In genomic region chr3:9349321-9350117, GRCh38 we compare ENCODE assay signal across 13 cellular contexts. TPM values are rescaled to one million over a fixed set of nuclear protein-coding genes. Genes with fewer than 3 reads are reported as not detected.
A peak's percentile ranks its signal among the peaks of the same experiment; 100 is the strongest.
DNase-seq lines count a peak whose midpoint lies in the region; ATAC-seq, FAIRE-seq and TF ChIP-seq lines count a peak whose summit lies in the region.
"Had no signal": no experiment of that assay in that cellular context is flagged by ENCODE, and none has a peak within 500 bp of the region (broad histone marks: within the 10 kb centered on the region; RNA-seq: fewer than 3 reads in every experiment).

No MANE protein-coding gene starts in this region.

- ATAC-seq in omental fat pad (ENCODE audit: low FRiP score) (no peak), GM21528 (IDR thresholded peaks at IDR 0.05; ENCODE audit: low FRiP score, unreplicated experiment) (no peak)
- ATAC-seq: activated T-cell treated with anti-CD3 and anti-CD28 coated beads, Interleukin-2, amount 50 U/mL, for 4 hours; T-cell had no signal

- FAIRE-seq in HTR-8/SVneo (lab: Jason Lieb, UNC) = no peak

- DNase-seq in AG09309 (ENCODE audit: low read depth) (peak; percentile 75), HTR-8/SVneo (ENCODE audit: insufficient read length, low spot score) (peak; percentile 34), astrocyte of the spinal cord (ENCODE audit: low read depth, low spot score) (peak; percentile 50), kidney glomerular epithelial cell (lab: John Stamatoyannopoulos, UW) (peak; percentile 85), omental fat pad (ENCODE audit: low spot score) (no peak), CD1c-positive myeloid dendritic cell (ENCODE audit: extremely low spot score) (no peak)
- no peak for DNase-seq in stimulated activated CD4-positive, alpha-beta T cell treated with anti-CD3 and anti-CD28 coated beads, Interleukin-2, amount 100 ng/mL, for 48 hours
- DNase-seq: activated T-cell treated with anti-CD3 and anti-CD28 coated beads, Interleukin-2, amount 50 U/mL, for 4 hours; CD8-positive, alpha-beta memory T cell; NCI-H1105 treated with DMSO at 0.1 percent for 48 hours; T-cell had no signal

- no peak for TF ChIP-seq CTCF in AG09309 (IDR thresholded peaks at IDR 0.05; ENCODE audit: control insufficient read depth, insufficient read depth, low read depth, low read length, missing control alignments)
- TF ChIP-seq CTCF in astrocyte of the spinal cord (IDR thresholded peaks at IDR 0.05; ENCODE audit: low read depth, low read length) = no peak
- TF ChIP-seq CTCF in omental fat pad (IDR thresholded peaks at IDR 0.05) = no peak

- in situ Hi-C loops in astrocyte of the spinal cord (cut with HindIII; ENCODE audit: low sequenced_read_pairs) = no loop called here

- H3K4me3 ChIP-seq in AG09309 (ENCODE audit: control insufficient read depth, low read depth, low read length) = no peak overlapping the region
- H3K4me3 ChIP-seq in astrocyte of the spinal cord (ENCODE audit: low read depth, low read length) = no peak overlapping the region
- H3K4me3 ChIP-seq: vagina had no signal

RNA-seq across cellular contexts. Expression of gene THUMPD3, which starts 13.3 kb away (rescaled TPM):
- 10 to 100 TPM; 17.2 to 30.0 (median 20.2) TPM for total RNA-seq in omental fat pad

RNA-seq across cellular contexts. Expression of gene SETD5, which starts 47.9 kb away (rescaled TPM):
- 100 to 1,000 TPM in 2 of 4 donors, 10 to 100 TPM in 2; 86.4 to 120 (median 99.3) TPM for total RNA-seq in omental fat pad

Comparison
In these comparisons a context has a peak if more than half of its experiments do, and no peak if none do; other contexts are left out.
1. DNase-seq: peak in AG09309 (single experiment), HTR-8/SVneo (single experiment), astrocyte of the spinal cord (single experiment) and kidney glomerular epithelial cell (single experiment); none in stimulated activated CD4-positive, alpha-beta T cell treated with anti-CD3 and anti-CD28 coated beads, Interleukin-2, amount 100 ng/mL, for 48 hours (0 of 2), omental fat pad (single experiment) and CD1c-positive myeloid dendritic cell (single experiment).